Comparison of ENCODE assay signal across 8 cellular contexts in the genomic region with DNA sequence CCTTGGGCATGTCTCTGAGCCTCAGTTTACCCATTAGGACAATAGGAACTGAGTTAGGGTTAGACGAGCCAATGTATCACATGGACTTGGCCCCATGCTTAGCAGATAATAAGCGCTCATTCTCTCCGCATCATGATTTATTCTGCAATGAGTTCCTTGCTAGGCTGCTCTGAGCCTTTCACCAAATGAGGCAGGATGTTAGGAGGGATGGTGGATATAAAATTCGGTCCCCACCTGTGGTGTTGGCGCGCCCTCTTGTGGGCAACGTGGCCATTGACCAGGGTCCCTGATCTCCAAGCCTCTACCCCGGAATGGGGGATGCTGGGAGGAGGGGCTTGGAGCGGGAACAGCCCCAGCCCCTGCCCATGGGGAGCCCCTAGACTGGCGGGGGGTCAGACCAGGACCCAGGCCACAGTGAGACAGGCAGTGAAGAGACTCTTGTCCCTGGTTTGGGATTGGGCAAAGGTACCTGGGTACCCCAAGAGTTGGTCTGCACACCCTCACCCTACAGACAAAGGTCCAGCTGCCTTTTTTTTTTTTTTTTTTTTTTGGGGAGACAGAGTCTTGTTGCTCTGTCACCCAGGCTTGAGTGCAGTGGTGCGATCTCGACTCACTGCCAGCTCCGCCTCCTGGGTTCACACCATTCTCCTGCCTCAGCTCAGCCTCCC. TPM values are rescaled to one million over a fixed set of nuclear protein-coding genes. Genes with fewer than 3 reads are reported as not detected.
DNase-seq lines count a peak whose midpoint lies in the region; ATAC-seq and TF ChIP-seq lines count a peak whose summit lies in the region.

No MANE protein-coding gene starts in this region.

- in situ Hi-C loops in IMR-90 (cut with MboI; ENCODE audit: low sequenced_read_pairs) = loop anchor here (5.0 to 10.0 kb wide), 3 partner anchors 96 to 311 kb away; a partner anchor contains a TSS
- in situ Hi-C loops in Panc1 (cut with HindIII; ENCODE audit: low pct_unique_long_range_greater_than_20kb, low sequenced_read_pairs) = no loop called here

- H3K9me3 ChIP-seq in IMR-90 (ENCODE audit: control insufficient read depth, insufficient read depth, low read length) (no peaks in the 10 kb centered on the region), Panc1 (ENCODE audit: control insufficient read depth, insufficient read depth, low read depth, low read length) (no peaks in the 10 kb centered on the region), esophagus muscularis mucosa (no peaks in the 10 kb centered on the region)

- dilution Hi-C loops in IMR-90 (cut with HindIII; ENCODE audit: low sequenced_read_pairs, unreplicated experiment) = no loop called here

- CTCF ChIA-PET in IMR-90 (lab: Yijun Ruan, JAX) = interaction anchor here (0.6 to 1.1 kb wide), 4 partner anchors 10 to 309 kb away, joined by 3 to 6 read pairs (median 4); a partner anchor contains a TSS
- CTCF ChIA-PET in Panc1 (lab: Charles Lee) = interaction anchor here (0.7 kb wide), 1 partner anchor 95 kb away, joined by 6 read pairs; no protein-coding TSS in a partner anchor

- peak; percentile 98 for TF ChIP-seq CTCF in IMR-90 (conservative IDR thresholded peaks at IDR 0.05; ENCODE audit: low read depth, low read length)
- TF ChIP-seq CTCF in Panc1 (IDR thresholded peaks at IDR 0.05) = peak; percentile 87
- peak; percentile 91 to 96 (median 95) for TF ChIP-seq CTCF in esophagus muscularis mucosa (IDR thresholded peaks at IDR 0.05)
- TF ChIP-seq CTCF in natural killer cell (IDR thresholded peaks at IDR 0.05) = peak; percentile 91

- ATAC-seq in IMR-90 (ENCODE audit: low read depth) (peak; percentile 98), Panc1 (peak; percentile 94), natural killer cell (peak; percentile 85 to 98 (median 95)), GM21447 (IDR thresholded peaks at IDR 0.05; ENCODE audit: unreplicated experiment) (no peak)
- peak; percentile 96 to 97 for ATAC-seq in stimulated activated naive B cell treated with anti-CD40 and anti-IgM and Interleukin-4, amounts not matched to agents 10 μg/mL and 1 μg/mL and 100 μg/mL, for 72 hours (replicated peaks)

- H3K27ac Mint-ChIP-seq in natural killer cell = peak overlapping the region in 1 of 2 donors; percentile 80
- H3K27ac Mint-ChIP-seq in stimulated activated naive B cell treated with anti-CD40 and anti-IgM and Interleukin-4, amounts not matched to agents 10 μg/mL and 1 μg/mL and 100 μg/mL, for 72 hours = peak overlapping the region; percentile 56

- H3K9ac ChIP-seq in IMR-90 (ENCODE audit: low read depth, low read length) = no peak overlapping the region

- no peak overlapping the region for H3K4me3 ChIP-seq in IMR-90 (ENCODE audit: insufficient read depth, low read depth, low read length)
- H3K4me3 ChIP-seq in Panc1 (ENCODE audit: low read depth in 2 of 2, low read length in 2 of 2) = no peak overlapping the region
- no peak overlapping the region for H3K4me3 ChIP-seq in esophagus muscularis mucosa

- intact Hi-C loops in IMR-90 (cut with micrococcal nuclease) (loop anchor here (1.0 to 10.0 kb wide), 5 partner anchors 95 to 400 kb away; a partner anchor contains a TSS), Panc1 (cut with micrococcal nuclease; ENCODE audit: unreplicated experiment) (loop anchor here (1.0 kb wide), 2 partner anchors 95 to 309 kb away; no protein-coding TSS in a partner anchor), esophagus muscularis mucosa (cut with DNase I) (loop anchor here (1.0 to 10.0 kb wide), 4 partner anchors 44 to 308 kb away; a partner anchor contains a TSS), natural killer cell (cut with micrococcal nuclease) (loop anchor here (1.0 kb wide), 2 partner anchors 95 to 309 kb away; no protein-coding TSS in a partner anchor)

- H3K27me3 Mint-ChIP-seq in natural killer cell (ENCODE audit: low read depth in 2 of 2) = no peaks in the 10 kb centered on the region
- H3K27me3 Mint-ChIP-seq in stimulated activated naive B cell treated with anti-CD40 and anti-IgM and Interleukin-4, amounts not matched to agents 10 μg/mL and 1 μg/mL and 100 μg/mL, for 72 hours = no peaks in the 10 kb centered on the region

- no peaks in the 10 kb centered on the region for H3K36me3 Mint-ChIP-seq in natural killer cell
- peaks cover 33 to 35% of the 10 kb centered on the region in 2 donors for H3K36me3 Mint-ChIP-seq in stimulated activated naive B cell treated with anti-CD40 and anti-IgM and Interleukin-4, amounts not matched to agents 10 μg/mL and 1 μg/mL and 100 μg/mL, for 72 hours

- no peak overlapping the region for H2AK9ac ChIP-seq in IMR-90 (replicated peaks; ENCODE audit: low read depth, low read length, poor library complexity)

- no peaks in the 10 kb centered on the region for H3K9me1 ChIP-seq in IMR-90 (ENCODE audit: insufficient read depth, low read length)

- TF ChIP-seq RAD21 in IMR-90 (IDR thresholded peaks at IDR 0.05; ENCODE audit: low read length) = peak; percentile 100

- BruUV-seq in IMR-90 (replicated peaks; lab: Mats Ljungman, UMichigan) = no TSS peak
- no TSS peak for BruUV-seq in Panc1 (replicated peaks; lab: Mats Ljungman, UMichigan)

- no peak overlapping the region for H2BK120ac ChIP-seq in IMR-90 (ENCODE audit: low read depth, low read length)

- H3K4ac ChIP-seq in IMR-90 (ENCODE audit: low read depth, low read length) = no peak overlapping the region

- H3K23ac ChIP-seq in IMR-90 (ENCODE audit: low read depth, low read length) = no peak overlapping the region

- DNase-seq in DMS 273 treated with DMSO at 0.1 percent for 48 hours (lab: John Stamatoyannopoulos, UW) = peak; percentile 37
- DNase-seq in IMR-90 = peak; percentile 70
- DNase-seq in Panc1 (ENCODE audit: low read depth, low spot score) = peak; percentile 46
- DNase-seq in activated T-cell treated with anti-CD3 and anti-CD28 coated beads, Interleukin-2, amount 50 U/mL, for 1 hour = peak; percentile 87
- peak; percentile 95 for DNase-seq in esophagus muscularis mucosa (ENCODE audit: extremely low spot score)
- peak; percentile 86 for DNase-seq in natural killer cell
- peak; percentile 73 for DNase-seq in stimulated activated naive B cell treated with anti-CD40 and anti-IgM and Interleukin-4, amounts not matched to agents 10 μg/mL and 1 μg/mL and 100 μg/mL, for 72 hours

- H3K79me1 ChIP-seq in IMR-90 (ENCODE audit: low read depth in 1 of 2, low read length in 2 of 2) = no peaks in the 10 kb centered on the region

- H3K4me1 Mint-ChIP-seq in natural killer cell = peaks cover 5 to 18% of the 10 kb centered on the region in 2 donors
- H3K4me1 Mint-ChIP-seq in stimulated activated naive B cell treated with anti-CD40 and anti-IgM and Interleukin-4, amounts not matched to agents 10 μg/mL and 1 μg/mL and 100 μg/mL, for 72 hours = peaks cover 15 to 16% of the 10 kb centered on the region in 2 donors

- no peaks in the 10 kb centered on the region for H4K20me1 ChIP-seq in IMR-90 (ENCODE audit: insufficient read depth, low read length)

- H3K4me1 ChIP-seq in IMR-90 (ENCODE audit: control insufficient read depth, insufficient read depth, low read length) (peaks cover 3% of the 10 kb centered on the region; the same call in 1 of the 2 replicates), Panc1 (ENCODE audit: control insufficient read depth, insufficient read depth, low read length) (no peaks in the 10 kb centered on the region), esophagus muscularis mucosa (peaks cover 12 to 35% (median 29%) of the 10 kb centered on the region in 4 donors)

- no peak overlapping the region for H3K18ac ChIP-seq in IMR-90 (ENCODE audit: low read depth, low read length)

- H4K8ac ChIP-seq in IMR-90 (ENCODE audit: low read depth in 2 of 2, low read length in 2 of 2) = no peak overlapping the region

- H2AFZ ChIP-seq in IMR-90 (replicated peaks; ENCODE audit: low read length, poor library complexity) = peak overlapping the region; percentile 55

- H3K14ac ChIP-seq in IMR-90 (replicated peaks; ENCODE audit: low read depth, low read length) = no peak overlapping the region

- H3K27me3 ChIP-seq in IMR-90 (ENCODE audit: control insufficient read depth, insufficient read depth, low read length) = no peaks in the 10 kb centered on the region
- H3K27me3 ChIP-seq in Panc1 (ENCODE audit: control insufficient read depth, insufficient read depth, low read length) = no peaks in the 10 kb centered on the region
- H3K27me3 ChIP-seq in esophagus muscularis mucosa = no peaks in the 10 kb centered on the region

- no peak overlapping the region for H2AK5ac ChIP-seq in IMR-90 (ENCODE audit: low read depth, low read length)

- H3K56ac ChIP-seq in IMR-90 (ENCODE audit: extremely low read depth, insufficient read depth, low read length) = no peak overlapping the region

- TF ChIP-seq EP300 in esophagus muscularis mucosa (IDR thresholded peaks at IDR 0.05) = no peak

- H3K27ac ChIP-seq in IMR-90 (ENCODE audit: insufficient read depth, low read length) (no peak overlapping the region), Panc1 (ENCODE audit: low read length) (no peak overlapping the region), esophagus muscularis mucosa (replicated peaks in 1 of 4) (no peak overlapping the region)

- no peak overlapping the region for H4K5ac ChIP-seq in IMR-90 (ENCODE audit: low read depth, low read length)

- no peak overlapping the region for H3K4me3 Mint-ChIP-seq in natural killer cell
- H3K4me3 Mint-ChIP-seq in stimulated activated naive B cell treated with anti-CD40 and anti-IgM and Interleukin-4, amounts not matched to agents 10 μg/mL and 1 μg/mL and 100 μg/mL, for 72 hours = no peak overlapping the region

- no peak overlapping the region for H3K4me2 ChIP-seq in IMR-90 (ENCODE audit: low read depth, low read length)

- H2BK15ac ChIP-seq in IMR-90 (ENCODE audit: low read depth, low read length) = no peak overlapping the region

- peak; percentile 42; the same call in 1 of the 2 replicates for TF ChIP-seq POLR2A in IMR-90 (IDR thresholded peaks at IDR 0.05; ENCODE audit: low read depth, low read length)
- TF ChIP-seq POLR2A in esophagus muscularis mucosa (IDR thresholded peaks at IDR 0.05; ENCODE audit: low read depth) = no peak

- POLR2A ChIA-PET in IMR-90 (lab: Charles Lee; ENCODE audit: unreplicated experiment) = interaction anchor here (0.6 kb wide), 1 partner anchor 309 kb away, joined by 3 read pairs; no protein-coding TSS in a partner anchor
- POLR2A ChIA-PET in Panc1 (lab: Charles Lee) = interaction anchor here (0.6 kb wide), 3 partner anchors 10 to 333 kb away, joined by 3 to 4 read pairs (median 4); no protein-coding TSS in a partner anchor

- 0% methylated on average over 3 of the region's 13 CpGs; no CpG with 5 or more reads in 1 of the 2 experiments for whole genome bisulfite sequencing in IMR-90 (ENCODE audit: extremely low coverage in 2 of 2, insufficient read length in 1 of 2), 2 experiments
- 24% methylated on average over 11 of the region's 13 CpGs for WGBS in esophagus muscularis mucosa

- peaks cover 0 to 3% of the 10 kb centered on the region in 2 donors for H3K9me3 Mint-ChIP-seq in natural killer cell
- H3K9me3 Mint-ChIP-seq in stimulated activated naive B cell treated with anti-CD40 and anti-IgM and Interleukin-4, amounts not matched to agents 10 μg/mL and 1 μg/mL and 100 μg/mL, for 72 hours = peaks cover 5 to 7% of the 10 kb centered on the region in 2 donors

- H2BK20ac ChIP-seq in IMR-90 (ENCODE audit: low read depth, low read length) = no peak overlapping the region

- H3K36me3 ChIP-seq in IMR-90 (ENCODE audit: control insufficient read depth, insufficient read depth, low read length) (peaks cover 6% of the 10 kb centered on the region; the same call in 1 of the 2 replicates), Panc1 (ENCODE audit: control insufficient read depth, insufficient read depth, low read length) (no peaks in the 10 kb centered on the region), esophagus muscularis mucosa (peaks cover 19 to 38% (median 33%) of the 10 kb centered on the region in 4 donors)

- H4K91ac ChIP-seq in IMR-90 (ENCODE audit: insufficient read depth, low read depth, low read length) = no peak overlapping the region

- H2BK5ac ChIP-seq in IMR-90 (ENCODE audit: low read depth, low read length, poor library complexity, severe bottlenecking) = no peak overlapping the region

RNA-seq across cellular contexts. Expression of a gene that starts 43.9 kb away (rescaled TPM):
- total RNA-seq in IMR-90 (2012; rRNA removed) (3.2 and 3.9 TPM in 2 replicates), Panc1 (2021; ENCODE audit: unreplicated experiment) (11.6 TPM), esophagus muscularis mucosa (10 to 100 TPM; 21.0 to 51.7 (median 29.2) TPM), natural killer cell (10 to 100 TPM; 50.0 to 70.8 (median 69.8) TPM)
- polyA plus RNA-seq in IMR-90 (2012; rRNA removed) = 5.5 and 5.7 TPM in 2 replicates
- polyA plus RNA-seq in IMR-90 (2012; cell fraction: cytosol; rRNA removed) = 5.6 and 7.9 TPM in 2 replicates
- polyA plus RNA-seq in IMR-90 (2012; cell fraction: nucleus; rRNA removed; ENCODE audit: low replicate concordance) = 4.6 and 5.2 TPM in 2 replicates
- polyA plus RNA-seq in Panc1 (2012; ENCODE audit: insufficient read length) = 20.8 TPM

RNA-seq across cellular contexts. Expression of a gene that starts 55.1 kb away (rescaled TPM):
- total RNA-seq in IMR-90 (2012; rRNA removed) (13.3 and 15.8 TPM in 2 replicates), Panc1 (2021; ENCODE audit: unreplicated experiment) (120 TPM), esophagus muscularis mucosa (10 to 100 TPM; 25.7 to 63.2 (median 47.4) TPM), natural killer cell (10 to 100 TPM; 17.0 to 47.1 (median 38.7) TPM)
- polyA plus RNA-seq in IMR-90 (2012; rRNA removed) = 78.5 and 101 TPM in 2 replicates
- 154 and 169 TPM in 2 replicates for polyA plus RNA-seq in IMR-90 (2012; cell fraction: cytosol; rRNA removed)
- 36.8 and 84.4 TPM in 2 replicates for polyA plus RNA-seq in IMR-90 (2012; cell fraction: nucleus; rRNA removed; ENCODE audit: low replicate concordance)
- 142 TPM for polyA plus RNA-seq in Panc1 (2012; ENCODE audit: insufficient read length)

Comparison
In these comparisons a context has a peak if more than half of its experiments do, and no peak if none do; other contexts are left out.
1. DNase-seq: peak in every context shown above with its lines; median percentile 95 in esophagus muscularis mucosa; 87 in activated T-cell treated with anti-CD3 and anti-CD28 coated beads, Interleukin-2, amount 50 U/mL, for 1 hour; 86 in natural killer cell; 73 in stimulated activated naive B cell treated with anti-CD40 and anti-IgM and Interleukin-4, amounts not matched to agents 10 μg/mL and 1 μg/mL and 100 μg/mL, for 72 hours; 70 in IMR-90; 46 in Panc1; 37 in DMS 273 treated with DMSO at 0.1 percent for 48 hours.